11 cellular contexts compared by ENCODE assay signal in genomic region chr11:126732981-126733380, GRCh38.
DNase-seq lines count a peak whose midpoint lies in the region; ATAC-seq, FAIRE-seq and TF ChIP-seq lines count a peak whose summit lies in the region.
"Had no signal": no experiment of that assay in that cellular context is flagged by ENCODE, and none has a peak within 500 bp of the region (broad histone marks: within the 10 kb centered on the region; RNA-seq: fewer than 3 reads in every experiment).

No MANE protein-coding gene starts in this region.

- H3K4me1 ChIP-seq in ascending aorta: no peaks in the 10 kb centered on the region
- H3K4me1 ChIP-seq: pancreas had no signal

- POLR2A ChIA-PET in HEK293T (lab: Yijun Ruan, JAX): no interaction called here

- no peak overlapping the region for H3K27ac ChIP-seq in ascending aorta
- H3K27ac ChIP-seq: pancreas had no signal

- FAIRE-seq in GM12891 (lab: Jason Lieb, UNC): peak; percentile 81
- FAIRE-seq: pancreas had no signal

- peak; percentile 74 for ATAC-seq in GM19328 (IDR thresholded peaks at IDR 0.05; ENCODE audit: unreplicated experiment)
- peak; percentile 71 for ATAC-seq in HG02642 (IDR thresholded peaks at IDR 0.05; ENCODE audit: poor library complexity, unreplicated experiment)
- peak; percentile 64 for ATAC-seq in HG03378 (IDR thresholded peaks at IDR 0.05; ENCODE audit: unreplicated experiment)
- ATAC-seq: pancreas had no signal

- H3K9me3 ChIP-seq in ascending aorta: no peaks in the 10 kb centered on the region
- H3K9me3 ChIP-seq: pancreas had no signal

- H3K27me3 ChIP-seq in ascending aorta: no peaks in the 10 kb centered on the region

- no peaks in the 10 kb centered on the region for H3K36me3 ChIP-seq in ascending aorta
- H3K36me3 ChIP-seq: pancreas had no signal

- H3K4me3 ChIP-seq in ascending aorta: no peak overlapping the region
- H3K4me3 ChIP-seq: pancreas had no signal

- TF ChIP-seq POLR2A in GM12891 (IDR thresholded peaks at IDR 0.05; ENCODE audit: low read depth, low read length): no peak

- DNase-seq in GM12891 (ENCODE audit: insufficient read length, low spot score) (no peak), HEK293T (ENCODE audit: extremely low spot score) (no peak), ascending aorta (ENCODE audit: low spot score in 2 of 2) (no peak), NCI-H226 (no peak), NCI-H446 treated with DMSO at 0.1 percent for 48 hours (lab: John Stamatoyannopoulos, UW) (no peak)
- DNase-seq: central memory CD4-positive, alpha-beta T cell; erythroblast; pancreas had no signal

- CTCF ChIA-PET in HEK293T (lab: Yijun Ruan, JAX): interaction anchor here (0.6 kb wide), 2 partner anchors 110 to 164 kb away, joined by 3 read pairs; no protein-coding TSS in a partner anchor

- TF ChIP-seq CTCF in ascending aorta (IDR thresholded peaks at IDR 0.05): no peak

- intact Hi-C loops in ascending aorta (cut with DNase I): no loop called here

TF ChIP-seq in GM12891, 5 proteins besides CTCF, POLR2A, EP300 and RAD21:
- no peak for TF ChIP-seq PAX5 (IDR thresholded peaks at IDR 0.05; ENCODE audit: insufficient read depth, low read length, severe bottlenecking)

TF ChIP-seq in HEK293T, 16 proteins besides CTCF, POLR2A, EP300 and RAD21:
- TF ChIP-seq L3MBTL2 (conservative IDR thresholded peaks at IDR 0.05): no peak
- no peak for TF ChIP-seq ARNT (IDR thresholded peaks at IDR 0.05)
- no peak for TF ChIP-seq SUZ12 (IDR thresholded peaks at IDR 0.05)
- no peak for TF ChIP-seq NFRKB (IDR thresholded peaks at IDR 0.05)
- no peak for TF ChIP-seq HDGF (IDR thresholded peaks at IDR 0.05; ENCODE audit: borderline replicate concordance)
- TF ChIP-seq PKNOX1 (IDR thresholded peaks at IDR 0.05): no peak
- TF ChIP-seq FOXK2 (IDR thresholded peaks at IDR 0.05): no peak
- TF ChIP-seq FOXA1 (IDR thresholded peaks at IDR 0.05): no peak
- TF ChIP-seq CTBP1 (IDR thresholded peaks at IDR 0.05; ENCODE audit: borderline replicate concordance): no peak
